23 cellular contexts compared by ENCODE assay signal in genomic region chr17:72408641-72409040, GRCh38.
DNase-seq lines count a peak whose midpoint lies in the region; ATAC-seq and TF ChIP-seq lines count a peak whose summit lies in the region.
"Had no signal": no experiment of that assay in that cellular context is flagged by ENCODE, and none has a peak within 500 bp of the region (broad histone marks: within the 10 kb centered on the region; RNA-seq: fewer than 3 reads in every experiment).

No MANE protein-coding gene starts in this region.

- H2BK15ac ChIP-seq in IMR-90 (ENCODE audit: low read depth, low read length) (peak overlapping the region; percentile 88; the same call in 2 of the 3 replicates), mesenchymal stem cell (ENCODE audit: low read depth, poor library complexity, severe bottlenecking) (no peak overlapping the region), mesendoderm (replicated peaks; ENCODE audit: low read depth) (no peak overlapping the region)

- H3K79me2 ChIP-seq in mesendoderm (ENCODE audit: control insufficient read depth, insufficient read depth, low read length), result no peaks in the 10 kb centered on the region

- no peaks in the 10 kb centered on the region for H4K20me1 ChIP-seq in IMR-90 (ENCODE audit: insufficient read depth, low read length)

- H3K27ac Mint-ChIP-seq in activated naive CD4-positive, alpha-beta T cell treated with anti-CD3 and anti-CD28 coated beads for 36 hours, result no peak overlapping the region
- H3K27ac Mint-ChIP-seq: activated CD8-positive, alpha-beta T cell treated with anti-CD3 and anti-CD28 coated beads, Interleukin-2, amount 10 ng/mL, durations not matched to agents 7 days and 5 days had no signal

- H3K18ac ChIP-seq in IMR-90 (ENCODE audit: low read depth, low read length) (no peak overlapping the region; the same call in 1 of the 2 replicates), mesenchymal stem cell (ENCODE audit: low read depth in 1 of 2, low read length in 2 of 2) (peak overlapping the region in 1 of 2 experiments; percentile 63), mesendoderm (ENCODE audit: low read length) (no peak overlapping the region)

- in situ Hi-C loops in IMR-90 (cut with MboI; ENCODE audit: low sequenced_read_pairs) (no loop called here), brain microvascular endothelial cell (cut with HindIII; ENCODE audit: low pct_ligation_motif_present, low sequenced_read_pairs) (no loop called here)

- peak overlapping the region; percentile 57 for H3K14ac ChIP-seq in IMR-90 (replicated peaks; ENCODE audit: low read depth, low read length)
- no peak overlapping the region for H3K14ac ChIP-seq in mesenchymal stem cell (ENCODE audit: low read length in 2 of 2)

- no peak for TF ChIP-seq RAD21 in IMR-90 (IDR thresholded peaks at IDR 0.05; ENCODE audit: low read length)

- DNase-seq in A673 (ENCODE audit: low spot score) (no peak), IMR-90 (no peak), brain microvascular endothelial cell (no peak), mesenchymal stem cell (no peak), iPS-NIHi7 (ENCODE audit: extremely low spot score) (no peak), mesendoderm (no peak), amygdala (lab: John Stamatoyannopoulos, UW) (no peak)
- DNase-seq in activated naive CD4-positive, alpha-beta T cell treated with anti-CD3 and anti-CD28 coated beads for 36 hours, result no peak
- DNase-seq: ACHN; activated CD8-positive, alpha-beta T cell treated with anti-CD3 and anti-CD28 coated beads, Interleukin-2, amount 10 ng/mL, durations not matched to agents 7 days and 5 days; activated gamma-delta T cell treated with Interleukin-2 at 50 U/mL for 16 hours; activated T-cell treated with anti-CD3 and anti-CD28 coated beads, Interleukin-2, amount 50 U/mL, for 1 hour; C1 segment of cervical spinal cord; DMS 273 treated with DMSO at 0.1 percent for 48 hours; H7; NCI-H146; NCI-H524 treated with DMSO at 0.1 percent for 48 hours; stimulated activated CD4-positive, alpha-beta T cell treated with anti-CD3 and anti-CD28 coated beads, Interleukin-12 subunit alpha, Interleukin-12 subunit beta, amount 100 ng/mL, for 4 hours; T1000 had no signal

- H3K4ac ChIP-seq in IMR-90 (ENCODE audit: low read depth, low read length), result peak overlapping the region; percentile 91
- H3K4ac ChIP-seq in mesenchymal stem cell (ENCODE audit: low read depth in 1 of 2, low read length in 2 of 2), result peak overlapping the region; percentile 7 to 68
- no peak overlapping the region for H3K4ac ChIP-seq in mesendoderm (ENCODE audit: low read depth, low read length)

- no peaks in the 10 kb centered on the region for H3K36me3 ChIP-seq in A673 (ENCODE audit: insufficient read depth, low read length, poor library complexity, severe bottlenecking)
- H3K36me3 ChIP-seq in IMR-90 (ENCODE audit: control insufficient read depth, insufficient read depth, low read length), result 0 out of 2 replicates have a peak, but pooled peaks cover under 1% of the 10 kb centered on the region
- peaks cover 7% of the 10 kb centered on the region for H3K36me3 ChIP-seq in brain microvascular endothelial cell (replicated peaks)
- H3K36me3 ChIP-seq in mesenchymal stem cell (ENCODE audit: control insufficient read depth in 1 of 2, insufficient read depth in 2 of 2, low read depth in 1 of 2, low read length in 2 of 2), result peaks cover 0 to 8% of the 10 kb centered on the region in 2 experiments
- H3K36me3 ChIP-seq in mesendoderm (ENCODE audit: control insufficient read depth, insufficient read depth, low read length), result no peaks in the 10 kb centered on the region
- H3K36me3 ChIP-seq: cardiac muscle cell, neutrophil had no signal

- TF ChIP-seq POLR2A in IMR-90 (IDR thresholded peaks at IDR 0.05; ENCODE audit: low read depth, low read length), result no peak

- H2AK5ac ChIP-seq in IMR-90 (ENCODE audit: low read depth, low read length) (peak overlapping the region; percentile 81), mesenchymal stem cell (ENCODE audit: low read length, severe bottlenecking) (peak overlapping the region; percentile 68), mesendoderm (ENCODE audit: low read length) (no peak overlapping the region)

- peak overlapping the region; percentile 88 for H3K27ac ChIP-seq in A673 (ENCODE audit: low read depth, low read length, poor library complexity, severe bottlenecking)
- H3K27ac ChIP-seq in IMR-90 (ENCODE audit: insufficient read depth, low read length), result peak overlapping the region; percentile 69; the same call in 1 of the 2 replicates
- peak overlapping the region; percentile 80 for H3K27ac ChIP-seq in brain microvascular endothelial cell
- H3K27ac ChIP-seq in mesenchymal stem cell (ENCODE audit: low read length, poor library complexity, severe bottlenecking), result no peak overlapping the region
- H3K27ac ChIP-seq in mesendoderm (ENCODE audit: low read depth, low read length), result no peak overlapping the region
- H3K27ac ChIP-seq: cardiac muscle cell, neutrophil had no signal

- no peaks in the 10 kb centered on the region for H3K36me3 Mint-ChIP-seq in activated naive CD4-positive, alpha-beta T cell treated with anti-CD3 and anti-CD28 coated beads for 36 hours (ENCODE audit: low read depth)

- H3K4me3 Mint-ChIP-seq in activated naive CD4-positive, alpha-beta T cell treated with anti-CD3 and anti-CD28 coated beads for 36 hours, result no peak overlapping the region
- H3K4me3 Mint-ChIP-seq: activated CD8-positive, alpha-beta T cell treated with anti-CD3 and anti-CD28 coated beads, Interleukin-2, amount 10 ng/mL, durations not matched to agents 7 days and 5 days had no signal

- H3K9me3 ChIP-seq in A673 (ENCODE audit: low read depth, low read length, poor library complexity, severe bottlenecking) (no peaks in the 10 kb centered on the region), IMR-90 (ENCODE audit: control insufficient read depth, insufficient read depth, low read length) (no peaks in the 10 kb centered on the region), mesenchymal stem cell (ENCODE audit: control insufficient read depth, low read length) (no peaks in the 10 kb centered on the region)
- H3K9me3 ChIP-seq: neutrophil had no signal

- dilution Hi-C loops in IMR-90 (cut with HindIII; ENCODE audit: low sequenced_read_pairs, unreplicated experiment), result no loop called here

- H3K56ac ChIP-seq in IMR-90 (ENCODE audit: extremely low read depth, insufficient read depth, low read length), result no peak overlapping the region
- H3K56ac ChIP-seq in mesendoderm (ENCODE audit: low read length), result no peak overlapping the region

- intact Hi-C loops in A673 (cut with micrococcal nuclease; ENCODE audit: unreplicated experiment) (no loop called here), IMR-90 (cut with micrococcal nuclease) (no loop called here)
- intact Hi-C loops in activated naive CD4-positive, alpha-beta T cell treated with anti-CD3 and anti-CD28 coated beads for 36 hours (cut with micrococcal nuclease), result no loop called here

- CTCF ChIA-PET in A673 (lab: Charles Lee), result no interaction called here
- CTCF ChIA-PET in IMR-90 (lab: Yijun Ruan, JAX), result no interaction called here
- CTCF ChIA-PET in activated naive CD4-positive, alpha-beta T cell treated with anti-CD3 and anti-CD28 coated beads for 36 hours (lab: Charles Lee), result no interaction called here

- H3K9ac ChIP-seq in IMR-90 (ENCODE audit: low read depth, low read length), result no peak overlapping the region
- H3K9ac ChIP-seq in mesenchymal stem cell (ENCODE audit: low read length), result no peak overlapping the region
- H3K9ac ChIP-seq in mesendoderm (ENCODE audit: low read length), result no peak overlapping the region

- no peak overlapping the region for H2AFZ ChIP-seq in IMR-90 (replicated peaks; ENCODE audit: low read length, poor library complexity)
- no peak overlapping the region for H2AFZ ChIP-seq in mesenchymal stem cell (ENCODE audit: low read depth, low read length)

- H3K9me1 ChIP-seq in IMR-90 (ENCODE audit: insufficient read depth, low read length), result peaks cover 34% of the 10 kb centered on the region

- POLR2A ChIA-PET in A673 (lab: Charles Lee; ENCODE audit: low non-redundant PET) (no interaction called here), IMR-90 (lab: Charles Lee; ENCODE audit: unreplicated experiment) (no interaction called here)

- H3K9me3 Mint-ChIP-seq in activated naive CD4-positive, alpha-beta T cell treated with anti-CD3 and anti-CD28 coated beads for 36 hours, result no peaks in the 10 kb centered on the region

- no peak for TF ChIP-seq CTCF in A673 (conservative IDR thresholded peaks at IDR 0.05; ENCODE audit: low read depth, low read length)
- no peak for TF ChIP-seq CTCF in IMR-90 (conservative IDR thresholded peaks at IDR 0.05; ENCODE audit: low read depth, low read length)
- TF ChIP-seq CTCF in brain microvascular endothelial cell (IDR thresholded peaks at IDR 0.05; ENCODE audit: low read depth, low read length, missing control alignments), result no peak

- H3K4me1 ChIP-seq in A673 (ENCODE audit: insufficient read depth, low read length, poor library complexity, severe bottlenecking) (peaks cover 77% of the 10 kb centered on the region), IMR-90 (ENCODE audit: control insufficient read depth, insufficient read depth, low read length) (peaks cover 28% of the 10 kb centered on the region), mesenchymal stem cell (ENCODE audit: control insufficient read depth, insufficient read depth, low read depth, low read length) (peaks cover 28% of the 10 kb centered on the region), mesendoderm (ENCODE audit: control insufficient read depth, low read depth, low read length) (peaks cover 2% of the 10 kb centered on the region)

- BruUV-seq in A673 (replicated peaks; lab: Mats Ljungman, UMichigan) (no TSS peak), IMR-90 (replicated peaks; lab: Mats Ljungman, UMichigan) (no TSS peak)

- H2BK20ac ChIP-seq in IMR-90 (ENCODE audit: low read depth, low read length), result peak overlapping the region; percentile 76

- no peak overlapping the region for H2BK5ac ChIP-seq in IMR-90 (ENCODE audit: low read depth, low read length, poor library complexity, severe bottlenecking)
- no peak overlapping the region for H2BK5ac ChIP-seq in mesenchymal stem cell (ENCODE audit: low read depth, low read length, poor library complexity, severe bottlenecking)
- no peak overlapping the region for H2BK5ac ChIP-seq in mesendoderm (ENCODE audit: low read length)

- no peak for ATAC-seq in IMR-90 (ENCODE audit: low read depth)
- ATAC-seq: activated CD4-positive, CD25-positive, alpha-beta regulatory T cell treated with anti-CD3 and anti-CD28 coated beads, Interleukin-2, amount 50 U/mL, for 24 hours; activated CD8-positive, alpha-beta T cell treated with anti-CD3 and anti-CD28 coated beads, Interleukin-2, amount 10 ng/mL, durations not matched to agents 7 days and 5 days; K562 had no signal

- H2BK12ac ChIP-seq in mesenchymal stem cell (ENCODE audit: low read length in 2 of 2), result peak overlapping the region in 1 of 2 experiments; percentile 67

- H3K4me2 ChIP-seq in IMR-90 (ENCODE audit: low read depth, low read length) (no peak overlapping the region), mesenchymal stem cell (ENCODE audit: low read length, poor library complexity, severe bottlenecking) (no peak overlapping the region), mesendoderm (ENCODE audit: low read length) (no peak overlapping the region)

- peak overlapping the region; percentile 78 for H4K91ac ChIP-seq in IMR-90 (ENCODE audit: insufficient read depth, low read depth, low read length)
- H4K91ac ChIP-seq in mesenchymal stem cell (ENCODE audit: low read length), result no peak overlapping the region

- peak overlapping the region in 1 of 2 experiments; percentile 74; a peak in 1 of 4 replicates for H4K8ac ChIP-seq in IMR-90 (ENCODE audit: low read depth in 2 of 2, low read length in 2 of 2)
- no peak overlapping the region for H4K8ac ChIP-seq in mesenchymal stem cell (ENCODE audit: low read length)
- no peak overlapping the region for H4K8ac ChIP-seq in mesendoderm (ENCODE audit: low read depth, low read length)

- H3K27me3 Mint-ChIP-seq in activated naive CD4-positive, alpha-beta T cell treated with anti-CD3 and anti-CD28 coated beads for 36 hours (ENCODE audit: low read depth), result no peaks in the 10 kb centered on the region

- H3K79me1 ChIP-seq in IMR-90 (ENCODE audit: low read depth in 1 of 2, low read length in 2 of 2) (peaks cover 21 to 65% of the 10 kb centered on the region in 2 experiments), mesenchymal stem cell (replicated peaks; ENCODE audit: low read length, poor library complexity, severe bottlenecking) (peaks cover 49% of the 10 kb centered on the region), mesendoderm (ENCODE audit: low read length) (no peaks in the 10 kb centered on the region)

- H2AK9ac ChIP-seq in IMR-90 (replicated peaks; ENCODE audit: low read depth, low read length, poor library complexity), result peak overlapping the region; percentile 30

- H3K27me3 ChIP-seq in A673 (replicated peaks; ENCODE audit: insufficient read depth, low read depth, low read length, poor library complexity) (no peaks in the 10 kb centered on the region), IMR-90 (ENCODE audit: control insufficient read depth, insufficient read depth, low read length) (no peaks in the 10 kb centered on the region), brain microvascular endothelial cell (replicated peaks) (no peaks in the 10 kb centered on the region), mesenchymal stem cell (ENCODE audit: control insufficient read depth in 1 of 2, insufficient read depth in 1 of 2, low read length in 2 of 2) (no peaks in the 10 kb centered on the region), mesendoderm (ENCODE audit: insufficient read depth, low read length, poor library complexity) (no peaks in the 10 kb centered on the region)
- H3K27me3 ChIP-seq: cardiac muscle cell, neutrophil had no signal

- WGBS in IMR-90 (ENCODE audit: extremely low coverage in 2 of 2, insufficient read length in 1 of 2), 2 experiments, result 100% methylated on average over 2 of the region's 5 CpGs; no CpG with 5 or more reads in 1 of the 2 experiments
- WGBS in mesenchymal stem cell, result 96% methylated on average over 2 of the region's 5 CpGs
- WGBS in mesendoderm (ENCODE audit: extremely low coverage, insufficient coverage, low lambda C conversion rate), result no CpG with 5 or more reads among the region's 5 CpGs

- H4K5ac ChIP-seq in IMR-90 (ENCODE audit: low read depth, low read length), result peak overlapping the region; percentile 58; the same call in 1 of the 2 replicates
- H4K5ac ChIP-seq in mesendoderm (ENCODE audit: low read length), result no peak overlapping the region

- peak overlapping the region; percentile 55; the same call in 1 of the 2 replicates for H3K23ac ChIP-seq in IMR-90 (ENCODE audit: low read depth, low read length)
- H3K23ac ChIP-seq in mesenchymal stem cell (ENCODE audit: low read length in 2 of 2), result no peak overlapping the region
- H3K23ac ChIP-seq in mesendoderm (ENCODE audit: low read length), result no peak overlapping the region

- peak overlapping the region; percentile 83 for H2BK120ac ChIP-seq in IMR-90 (ENCODE audit: low read depth, low read length)
- no peak overlapping the region for H2BK120ac ChIP-seq in mesenchymal stem cell (ENCODE audit: low read depth, low read length)
- no peak overlapping the region for H2BK120ac ChIP-seq in mesendoderm (ENCODE audit: low read depth, low read length)

- no peak overlapping the region for H3K4me3 ChIP-seq in A673 (ENCODE audit: low read depth, low read length, poor library complexity, severe bottlenecking)
- no peak overlapping the region for H3K4me3 ChIP-seq in IMR-90 (ENCODE audit: insufficient read depth, low read depth, low read length)
- H3K4me3 ChIP-seq in brain microvascular endothelial cell (ENCODE audit: low read depth, low read length), result no peak overlapping the region
- no peak overlapping the region for H3K4me3 ChIP-seq in mesenchymal stem cell (ENCODE audit: insufficient read depth in 1 of 2, low read depth in 1 of 2, low read length in 2 of 2)
- H3K4me3 ChIP-seq in mesendoderm (ENCODE audit: low read length), result no peak overlapping the region
- H3K4me3 ChIP-seq: cardiac muscle cell, K562 had no signal

- no peaks in the 10 kb centered on the region for H3K4me1 Mint-ChIP-seq in activated naive CD4-positive, alpha-beta T cell treated with anti-CD3 and anti-CD28 coated beads for 36 hours (ENCODE audit: low read depth)

Comparison
In these comparisons a context has a peak if more than half of its experiments do, and no peak if none do; other contexts are left out.
1. H3K27ac ChIP-seq: peak in A673 (single experiment), IMR-90 (single experiment) and brain microvascular endothelial cell (single experiment); none in mesenchymal stem cell (single experiment) and mesendoderm (single experiment).